ENCODE assay signal across 18 cellular contexts in the genomic region with DNA sequence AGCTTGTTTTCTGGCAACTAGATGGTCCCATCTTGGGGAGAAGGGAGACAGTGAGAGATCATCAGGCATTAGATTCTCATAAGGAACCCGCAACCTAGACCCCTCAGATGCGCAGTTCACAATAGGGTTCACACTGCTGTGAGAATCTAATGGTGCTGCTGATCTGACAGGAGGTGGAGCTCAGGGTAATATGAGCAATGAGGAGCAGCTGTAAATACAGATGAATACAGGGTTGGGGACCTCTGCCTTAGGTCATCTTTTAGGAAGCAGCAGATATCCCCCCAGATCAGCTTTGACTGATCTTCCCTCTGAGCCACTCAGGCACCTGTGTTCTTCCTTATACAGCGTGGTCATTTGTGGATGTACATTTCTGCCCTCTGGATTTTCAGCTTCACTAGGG.
"Had no signal": no experiment of that assay in that cellular context is flagged by ENCODE, and none has a peak within 500 bp of the region (broad histone marks: within the 10 kb centered on the region; RNA-seq: fewer than 3 reads in every experiment).

No MANE protein-coding gene starts in this region.

- H3K4me3 ChIP-seq: neural progenitor cell, ovary, pancreas, prostate gland, psoas muscle, right atrium auricular region, right lobe of liver, sigmoid colon, skin epidermis, smooth muscle cell, spleen had no signal

- H3K27ac ChIP-seq: neural progenitor cell, neutrophil, ovary, pancreas, parathyroid adenoma, prostate gland, psoas muscle, right atrium auricular region, right lobe of liver, sigmoid colon, skin epidermis, spleen had no signal

- ATAC-seq: naive thymus-derived CD8-positive, alpha-beta T cell; natural killer cell; natural killer cell treated with Interleukin-12 subunit alpha and Interleukin-12 subunit beta and Interleukin-15 and Interleukin-18, amount 100 ng/mL, for 72 hours; pancreas; psoas muscle; right cardiac atrium; right lobe of liver; sciatic nerve had no signal

- H3K9me3 ChIP-seq: neutrophil, ovary, pancreas, prostate gland, psoas muscle, right atrium auricular region, right lobe of liver, sigmoid colon, spleen had no signal

- H3K36me3 ChIP-seq: neural progenitor cell, neutrophil, ovary, pancreas, prostate gland, right atrium auricular region, right lobe of liver, sigmoid colon, spleen had no signal

- H3K4me1 ChIP-seq: neural progenitor cell, parathyroid adenoma, prostate gland, psoas muscle, right atrium auricular region, right lobe of liver, sigmoid colon, spleen had no signal
